Comparison of ENCODE assay signal across 1 cellular context in the genomic region with DNA sequence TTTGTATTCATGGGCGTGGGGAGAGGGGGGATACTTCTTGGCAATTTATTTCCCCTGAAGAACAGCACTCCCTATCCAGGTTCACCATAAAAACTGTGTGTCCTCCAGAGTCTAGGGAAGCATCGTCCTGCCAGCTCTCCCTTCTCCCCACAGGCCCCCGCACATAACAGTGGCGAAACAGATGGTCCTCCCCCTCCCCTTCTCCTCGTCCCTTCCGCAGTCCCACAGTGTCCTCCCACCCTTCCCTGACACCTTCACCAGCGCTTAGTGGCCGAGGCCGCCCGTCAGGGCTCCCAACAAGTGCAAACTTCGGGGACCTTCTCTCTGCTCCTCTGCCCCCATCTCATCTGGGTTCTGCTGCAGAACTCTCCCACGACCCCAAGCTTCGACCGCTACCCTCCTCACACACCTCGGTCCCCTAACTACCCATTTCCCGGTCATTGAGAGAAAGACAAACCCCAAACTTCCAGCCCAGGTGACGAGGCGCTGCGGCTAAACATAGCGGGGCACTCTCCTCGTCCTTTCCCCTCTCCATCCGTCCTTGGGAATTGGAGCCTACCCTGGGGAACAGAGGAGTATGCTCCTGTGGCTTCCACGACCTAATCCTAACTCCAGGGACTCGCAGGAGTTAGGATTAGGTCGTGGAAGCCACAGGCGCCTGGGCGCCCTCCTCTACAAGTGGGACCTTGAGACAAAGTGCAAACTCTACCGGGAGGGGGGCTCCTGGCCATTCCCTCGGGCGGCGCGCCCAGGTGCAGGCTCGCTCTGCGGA.
TF ChIP-seq lines count a peak whose summit lies in the region.

No MANE protein-coding gene starts in this region.

TF ChIP-seq in H1, 55 proteins besides CTCF, POLR2A, EP300 and RAD21 (continued from another document):
- TF ChIP-seq, protein P1, sequence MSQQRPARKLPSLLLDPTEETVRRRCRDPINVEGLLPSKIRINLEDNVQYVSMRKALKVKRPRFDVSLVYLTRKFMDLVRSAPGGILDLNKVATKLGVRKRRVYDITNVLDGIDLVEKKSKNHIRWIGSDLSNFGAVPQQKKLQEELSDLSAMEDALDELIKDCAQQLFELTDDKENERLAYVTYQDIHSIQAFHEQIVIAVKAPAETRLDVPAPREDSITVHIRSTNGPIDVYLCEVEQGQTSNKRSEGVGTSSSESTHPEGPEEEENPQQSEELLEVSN (IDR thresholded peaks at IDR 0.05), result 0 out of 2 replicates have a peak, but pooled peaks have one; percentile 59
- no peak for TF ChIP-seq MAFK (IDR thresholded peaks at IDR 0.05; ENCODE audit: low read depth, low read length)
- no peak for TF ChIP-seq CHD2 (IDR thresholded peaks at IDR 0.05; ENCODE audit: low read length)
- no peak for TF ChIP-seq TEAD4 (IDR thresholded peaks at IDR 0.05; ENCODE audit: low read depth, low read length)
- no peak for TF ChIP-seq JUND (IDR thresholded peaks at IDR 0.05; ENCODE audit: low read length)
- no peak for TF ChIP-seq SP4 (IDR thresholded peaks at IDR 0.05; ENCODE audit: low read length)
- TF ChIP-seq SUZ12 (IDR thresholded peaks at IDR 0.05; ENCODE audit: low read length), result peak; percentile 52; the same call in 1 of the 2 replicates
- no peak; the same call in 1 of the 2 replicates for TF ChIP-seq MAX (IDR thresholded peaks at IDR 0.05)
- no peak for TF ChIP-seq RNF2 (IDR thresholded peaks at IDR 0.05; ENCODE audit: borderline replicate concordance, low read depth, low read length, missing control alignments, poor library complexity, severe bottlenecking)
- no peak for TF ChIP-seq CREB1 (IDR thresholded peaks at IDR 0.05)
- 0 out of 4 replicates have a peak, but pooled peaks of 1 of the 2 experiments have one; percentile 26 for TF ChIP-seq SIN3A (conservative IDR thresholded peaks at IDR 0.05 in 1 of 2, IDR thresholded peaks at IDR 0.05 in 1 of 2; ENCODE audit: low read depth in 1 of 2, low read length in 2 of 2)
- no peak for TF ChIP-seq NRF1 (IDR thresholded peaks at IDR 0.05; ENCODE audit: low read depth, low read length)
- no peak for TF ChIP-seq USF2 (IDR thresholded peaks at IDR 0.05; ENCODE audit: low read length)
- no peak for TF ChIP-seq SP1 (IDR thresholded peaks at IDR 0.05; ENCODE audit: low read depth, low read length)
- TF ChIP-seq ATF2 (IDR thresholded peaks at IDR 0.05; ENCODE audit: low read length), result no peak
- 0 out of 2 replicates have a peak, but pooled peaks have one; percentile 36 for TF ChIP-seq YY1 (IDR thresholded peaks at IDR 0.05; ENCODE audit: low read depth, low read length)
- TF ChIP-seq CBX8 (IDR thresholded peaks at IDR 0.05; ENCODE audit: borderline replicate concordance, low read depth, low read length), result no peak
- no peak for TF ChIP-seq SRF (IDR thresholded peaks at IDR 0.05; ENCODE audit: low read depth, low read length)
- TF ChIP-seq JUN (IDR thresholded peaks at IDR 0.05; ENCODE audit: low read depth, low read length), result no peak
- TF ChIP-seq CEBPB (IDR thresholded peaks at IDR 0.05; ENCODE audit: low read depth, low read length), result no peak
- TF ChIP-seq EZH2 (IDR thresholded peaks at IDR 0.05; ENCODE audit: low read depth, low read length, severe bottlenecking), result peak; percentile 39
- no peak for TF ChIP-seq BRCA1 (IDR thresholded peaks at IDR 0.05; ENCODE audit: low read depth, low read length)
- peak; percentile 58 for TF ChIP-seq KDM4A (IDR thresholded peaks at IDR 0.05; ENCODE audit: low read depth, low read length, severe bottlenecking)
- peak; percentile 99 for TF ChIP-seq ASH2L (IDR thresholded peaks at IDR 0.05; ENCODE audit: low read length)
- no peak for TF ChIP-seq POU5F1 (IDR thresholded peaks at IDR 0.05; ENCODE audit: low read depth, low read length)
- peak in 1 of 2 experiments; percentile 60; a peak in 1 of 4 replicates for TF ChIP-seq HDAC2 (IDR thresholded peaks at IDR 0.05; ENCODE audit: borderline replicate concordance in 1 of 2, low read depth in 2 of 2, low read length in 2 of 2)
- no peak for TF ChIP-seq POLR2AphosphoS5 (IDR thresholded peaks at IDR 0.05; ENCODE audit: low read depth, low read length)
- TF ChIP-seq KDM5A (IDR thresholded peaks at IDR 0.05; ENCODE audit: low read length), result no peak
- no peak for TF ChIP-seq NANOG (IDR thresholded peaks at IDR 0.05; ENCODE audit: insufficient read depth, low read depth, low read length, poor library complexity, severe bottlenecking)
- TF ChIP-seq BACH1 (IDR thresholded peaks at IDR 0.05; ENCODE audit: low read length), result no peak
TF ChIP-seq in H1: peak in this region for 8.
